ENCODE assay signal across 36 cellular contexts in genomic region chr3:10788451-10788850, GRCh38. TPM values are rescaled to one million over a fixed set of nuclear protein-coding genes. Genes with fewer than 3 reads are reported as not detected.
"Had no signal": no experiment of that assay in that cellular context is flagged by ENCODE, and none has a peak within 500 bp of the region (broad histone marks: within the 10 kb centered on the region; RNA-seq: fewer than 3 reads in every experiment).

No MANE protein-coding gene starts in this region.

- H3K36me3 Mint-ChIP-seq: activated CD8-positive, alpha-beta memory T cell treated with anti-CD3 and anti-CD28 coated beads, Interleukin-2, amount 10 ng/mL, durations not matched to agents 7 days and 5 days; activated naive CD4-positive, alpha-beta T cell treated with anti-CD3 and anti-CD28 coated beads, Interleukin-2, amount 10 ng/mL, durations not matched to agents 7 days and 5 days; activated naive CD4-positive, alpha-beta T cell treated with anti-CD3 and anti-CD28 coated beads, Interleukin-2, amount 50 U/mL, for 24 hours; activated naive CD8-positive, alpha-beta T cell; activated naive CD8-positive, alpha-beta T cell treated with anti-CD3 and anti-CD28 coated beads, Interleukin-2, amount 10 ng/mL, durations not matched to agents 7 days and 5 days; brain; WTC11 had no signal

- H3K4me1 ChIP-seq: ascending aorta had no signal

- DNase-seq: activated CD4-positive, alpha-beta memory T cell treated with anti-CD3 and anti-CD28 coated beads, Interleukin-2, amount 10 ng/mL, durations not matched to agents 7 days and 5 days; activated CD4-positive, alpha-beta T cell treated with anti-CD3 and anti-CD28 coated beads for 1 hour; activated CD4-positive, alpha-beta T cell treated with anti-CD3 and anti-CD28 coated beads for 36 hours; activated CD4-positive, alpha-beta T cell treated with anti-CD3 and anti-CD28 coated beads for 48 hours; activated CD4-positive, alpha-beta T cell treated with anti-CD3 and anti-CD28 coated beads, Interleukin-2, amount 10 ng/mL, durations not matched to agents 7 days and 5 days; activated CD4-positive, alpha-beta T cell treated with anti-CD3 and anti-CD28 coated beads, Interleukin-2, amount 50 U/mL, for 48 hours; activated CD4-positive, CD25-positive, alpha-beta regulatory T cell; activated CD8-positive, alpha-beta memory T cell treated with anti-CD3 and anti-CD28 coated beads for 24 hours; activated CD8-positive, alpha-beta memory T cell treated with anti-CD3 and anti-CD28 coated beads, Interleukin-2, amount 10 ng/mL, durations not matched to agents 7 days and 5 days; activated CD8-positive, alpha-beta memory T cell treated with anti-CD3 and anti-CD28 coated beads, Interleukin-2, amount 50 U/mL, for 48 hours; activated effector memory CD4-positive, alpha-beta T cell treated with Interleukin-2 at 50 U/mL for 16 hours; activated gamma-delta T cell; activated naive CD4-positive, alpha-beta T cell treated with anti-CD3 and anti-CD28 coated beads, Interleukin-2, amount 10 ng/mL, durations not matched to agents 7 days and 5 days; activated naive CD4-positive, alpha-beta T cell treated with Interleukin-2 at 50 U/mL for 16 hours; activated naive CD8-positive, alpha-beta T cell treated with anti-CD3 and anti-CD28 coated beads, Interleukin-2, amount 10 ng/mL, durations not matched to agents 7 days and 5 days; activated naive CD8-positive, alpha-beta T cell treated with anti-CD3 and anti-CD28 coated beads, Interleukin-2, amount 50 U/mL, for 24 hours; activated T-cell treated with anti-CD3 and anti-CD28 coated beads, Interleukin-2, amount 50 U/mL, for 24 hours; activated T-cell treated with anti-CD3 and anti-CD28 coated beads, Interleukin-2, amount 50 U/mL, for 48 hours; amygdala; anterior cingulate cortex; central memory CD4-positive, alpha-beta T cell; SW 1271; T-helper 1 cell; T-helper 2 cell; T-helper 9 cell; WERI-Rb-1 had no signal

- H3K4me3 Mint-ChIP-seq: activated CD4-positive, alpha-beta memory T cell treated with anti-CD3 and anti-CD28 coated beads, Interleukin-2, amount 10 ng/mL, durations not matched to agents 7 days and 5 days; activated CD4-positive, alpha-beta T cell treated with anti-CD3 and anti-CD28 coated beads for 36 hours; activated CD4-positive, alpha-beta T cell treated with anti-CD3 and anti-CD28 coated beads, Interleukin-2, amount 10 ng/mL, durations not matched to agents 7 days and 5 days; activated CD8-positive, alpha-beta memory T cell treated with anti-CD3 and anti-CD28 coated beads, Interleukin-2, amount 10 ng/mL, durations not matched to agents 7 days and 5 days; activated naive CD4-positive, alpha-beta T cell treated with anti-CD3 and anti-CD28 coated beads, Interleukin-2, amount 10 ng/mL, durations not matched to agents 7 days and 5 days; activated naive CD4-positive, alpha-beta T cell treated with anti-CD3 and anti-CD28 coated beads, Interleukin-2, amount 50 U/mL, for 24 hours; activated naive CD8-positive, alpha-beta T cell; activated naive CD8-positive, alpha-beta T cell treated with anti-CD3 and anti-CD28 coated beads, Interleukin-2, amount 10 ng/mL, durations not matched to agents 7 days and 5 days; activated naive CD8-positive, alpha-beta T cell treated with anti-CD3 and anti-CD28 coated beads, Interleukin-2, amount 50 U/mL, for 24 hours; activated T-cell treated with anti-CD3 and anti-CD28 coated beads, Interleukin-2, amount 50 U/mL, for 24 hours; brain; T-helper 1 cell treated with Interleukin-12 subunit alpha and Interleukin-12 subunit beta and Interleukin-4 antibody, amounts not matched to agents 30 μg/mL and 1 μg/mL, for 36 hours; T-helper 2 cell treated with Interferon-gamma antibody and Interleukin-4, amounts not matched to agents 5 μg/mL and 100 μg/mL, for 36 hours; WTC11 had no signal

- H3K27me3 ChIP-seq: ascending aorta had no signal

- ATAC-seq: activated CD4-positive, alpha-beta T cell treated with anti-CD3 and anti-CD28 coated beads for 36 hours; activated CD4-positive, CD25-positive, alpha-beta regulatory T cell treated with anti-CD3 and anti-CD28 coated beads, Interleukin-2, amount 50 U/mL, for 24 hours; activated CD8-positive, alpha-beta memory T cell treated with anti-CD3 and anti-CD28 coated beads, Interleukin-2, amount 10 ng/mL, durations not matched to agents 7 days and 5 days; activated naive CD8-positive, alpha-beta T cell treated with anti-CD3 and anti-CD28 coated beads, Interleukin-2, amount 50 U/mL, for 24 hours; WTC11 had no signal

- H3K4me3 ChIP-seq: ascending aorta had no signal

- H3K9me3 Mint-ChIP-seq: activated CD4-positive, alpha-beta memory T cell treated with anti-CD3 and anti-CD28 coated beads, Interleukin-2, amount 10 ng/mL, durations not matched to agents 7 days and 5 days; activated CD4-positive, alpha-beta T cell treated with anti-CD3 and anti-CD28 coated beads, Interleukin-2, amount 10 ng/mL, durations not matched to agents 7 days and 5 days; activated naive CD4-positive, alpha-beta T cell treated with anti-CD3 and anti-CD28 coated beads, Interleukin-2, amount 10 ng/mL, durations not matched to agents 7 days and 5 days; activated naive CD4-positive, alpha-beta T cell treated with anti-CD3 and anti-CD28 coated beads, Interleukin-2, amount 50 U/mL, for 24 hours; activated naive CD8-positive, alpha-beta T cell treated with anti-CD3 and anti-CD28 coated beads, Interleukin-2, amount 10 ng/mL, durations not matched to agents 7 days and 5 days; activated naive CD8-positive, alpha-beta T cell treated with anti-CD3 and anti-CD28 coated beads, Interleukin-2, amount 50 U/mL, for 24 hours; activated T-cell treated with anti-CD3 and anti-CD28 coated beads, Interleukin-2, amount 50 U/mL, for 24 hours; activated T-helper 2 cell treated with anti-CD3 and anti-CD28 coated beads, Interferon-gamma antibody, Interleukin-2, Interleukin-4, amounts not matched to agents 10 μg/mL and 5 μg/mL and 100 μg/mL, durations not matched to agents 14 hours and 24 hours and 36 hours; brain; T-helper 1 cell treated with Interleukin-12 subunit alpha and Interleukin-12 subunit beta and Interleukin-4 antibody, amounts not matched to agents 30 μg/mL and 1 μg/mL, for 36 hours; T-helper 2 cell treated with Interferon-gamma antibody and Interleukin-4, amounts not matched to agents 5 μg/mL and 100 μg/mL, for 36 hours; WTC11 had no signal

- H3K36me3 ChIP-seq: ascending aorta, WERI-Rb-1 had no signal

- H3K4me1 Mint-ChIP-seq: activated naive CD4-positive, alpha-beta T cell treated with anti-CD3 and anti-CD28 coated beads, Interleukin-2, amount 50 U/mL, for 24 hours; WTC11 had no signal

- H3K27ac Mint-ChIP-seq: activated CD4-positive, alpha-beta memory T cell treated with anti-CD3 and anti-CD28 coated beads, Interleukin-2, amount 10 ng/mL, durations not matched to agents 7 days and 5 days; activated CD4-positive, alpha-beta T cell treated with anti-CD3 and anti-CD28 coated beads for 36 hours; activated CD4-positive, alpha-beta T cell treated with anti-CD3 and anti-CD28 coated beads, Interleukin-2, amount 10 ng/mL, durations not matched to agents 7 days and 5 days; activated CD8-positive, alpha-beta memory T cell treated with anti-CD3 and anti-CD28 coated beads, Interleukin-2, amount 10 ng/mL, durations not matched to agents 7 days and 5 days; activated naive CD4-positive, alpha-beta T cell treated with anti-CD3 and anti-CD28 coated beads, Interleukin-2, amount 10 ng/mL, durations not matched to agents 7 days and 5 days; activated naive CD4-positive, alpha-beta T cell treated with anti-CD3 and anti-CD28 coated beads, Interleukin-2, amount 50 U/mL, for 24 hours; activated naive CD8-positive, alpha-beta T cell; activated naive CD8-positive, alpha-beta T cell treated with anti-CD3 and anti-CD28 coated beads, Interleukin-2, amount 10 ng/mL, durations not matched to agents 7 days and 5 days; activated naive CD8-positive, alpha-beta T cell treated with anti-CD3 and anti-CD28 coated beads, Interleukin-2, amount 50 U/mL, for 24 hours; activated T-cell treated with anti-CD3 and anti-CD28 coated beads, Interleukin-2, amount 50 U/mL, for 24 hours; activated T-helper 2 cell treated with anti-CD3 and anti-CD28 coated beads, Interferon-gamma antibody, Interleukin-2, Interleukin-4, amounts not matched to agents 10 μg/mL and 5 μg/mL and 100 μg/mL, durations not matched to agents 14 hours and 24 hours and 36 hours; brain; T-helper 1 cell treated with Interleukin-12 subunit alpha and Interleukin-12 subunit beta and Interleukin-4 antibody, amounts not matched to agents 30 μg/mL and 1 μg/mL, for 36 hours; T-helper 2 cell treated with Interferon-gamma antibody and Interleukin-4, amounts not matched to agents 5 μg/mL and 100 μg/mL, for 36 hours; WTC11 had no signal

- H3K27ac ChIP-seq: ascending aorta, WERI-Rb-1 had no signal

- H3K9me3 ChIP-seq: ascending aorta had no signal

RNA-seq across cellular contexts. Expression of gene SLC6A11, which starts 27.6 kb away (rescaled TPM):
- total RNA-seq: activated CD4-positive, alpha-beta memory T cell treated with anti-CD3 and anti-CD28 coated beads, Interleukin-2, amount 10 ng/mL, durations not matched to agents 7 days and 5 days; activated CD4-positive, alpha-beta T cell treated with anti-CD3 and anti-CD28 coated beads for 36 hours; activated CD4-positive, alpha-beta T cell treated with anti-CD3 and anti-CD28 coated beads, Interleukin-2, amount 10 ng/mL, durations not matched to agents 7 days and 5 days; activated CD8-positive, alpha-beta memory T cell treated with anti-CD3 and anti-CD28 coated beads, Interleukin-2, amount 10 ng/mL, durations not matched to agents 7 days and 5 days; activated naive CD8-positive, alpha-beta T cell treated with anti-CD3 and anti-CD28 coated beads, Interleukin-2, amount 10 ng/mL, durations not matched to agents 7 days and 5 days; activated T-helper 2 cell treated with anti-CD3 and anti-CD28 coated beads, Interferon-gamma antibody, Interleukin-2, Interleukin-4, amounts not matched to agents 10 μg/mL and 5 μg/mL and 100 μg/mL, durations not matched to agents 14 hours and 24 hours and 36 hours; ascending aorta; cardiac septum had no signal
